Comparison of ENCODE assay signal across 8 cellular contexts in genomic region chr4:36187723-36188333, GRCh38. TPM values are rescaled to one million over a fixed set of nuclear protein-coding genes. Genes with fewer than 3 reads are reported as not detected.
A peak's percentile ranks its signal among the peaks of the same experiment; 100 is the strongest.
DNase-seq lines count a peak whose midpoint lies in the region; ATAC-seq and TF ChIP-seq lines count a peak whose summit lies in the region.

No MANE protein-coding gene starts in this region.

- CTCF ChIA-PET in SK-N-SH (lab: Yijun Ruan, JAX) (no interaction called here), mammary epithelial cell (lab: Charles Lee; ENCODE audit: low non-redundant PET) (no interaction called here)

- H3K9me3 ChIP-seq in SK-N-SH (no peaks in the 10 kb centered on the region), mammary epithelial cell (replicated peaks; ENCODE audit: insufficient read depth, low read length) (no peaks in the 10 kb centered on the region), neutrophil (no peaks in the 10 kb centered on the region)

- H3F3A ChIP-seq in SK-N-SH (replicated peaks; ENCODE audit: insufficient read depth): no peaks in the 10 kb centered on the region

- no peaks in the 10 kb centered on the region for H3K9me2 ChIP-seq in SK-N-SH

- no peak overlapping the region for H3K4me3 ChIP-seq in SK-N-SH (ENCODE audit: low read depth in 2 of 2, low read length in 1 of 2)
- no peak overlapping the region for H3K4me3 ChIP-seq in mammary epithelial cell (replicated peaks in 1 of 3; ENCODE audit: insufficient read depth in 1 of 3, low read depth in 2 of 3, low read length in 3 of 3)
- no peak overlapping the region for H3K4me3 ChIP-seq in neutrophil (ENCODE audit: low read depth in 1 of 2, low read length in 1 of 2)

- in situ Hi-C loops in mammary epithelial cell (cut with MboI; ENCODE audit: low sequenced_read_pairs in 2 of 2): no loop called here

- WGBS in SK-N-SH (ENCODE audit: low lambda C conversion rate): 2% methylated on average over 4 of the region's 4 CpGs
- 58% methylated on average over 4 of the region's 4 CpGs for WGBS in mammary epithelial cell (ENCODE audit: low coverage, missing lambda C conversion rate)

- TF ChIP-seq CTCF in SK-N-SH (IDR thresholded peaks at IDR 0.05): peak; percentile 71
- peak; percentile 61 to 77 for TF ChIP-seq CTCF in mammary epithelial cell (conservative IDR thresholded peaks at IDR 0.05 in 1 of 2, IDR thresholded peaks at IDR 0.05 in 1 of 2; ENCODE audit: extremely low read depth in 1 of 2, insufficient read depth in 1 of 2, low read depth in 1 of 2, low read length in 2 of 2)
- TF ChIP-seq CTCF in neutrophil (IDR thresholded peaks at IDR 0.05): peak; percentile 14

- H3K27me3 ChIP-seq in SK-N-SH (ENCODE audit: insufficient read depth) (peaks cover 16% of the 10 kb centered on the region), mammary epithelial cell (ENCODE audit: insufficient read depth, low read length) (no peaks in the 10 kb centered on the region), neutrophil (no peaks in the 10 kb centered on the region)

- POLR2A ChIA-PET in SK-N-SH (lab: Yijun Ruan, JAX): no interaction called here

- TF ChIP-seq RAD21 in SK-N-SH (IDR thresholded peaks at IDR 0.05; ENCODE audit: low read length): peak; percentile 53

- H3K9ac ChIP-seq in SK-N-SH (no peak overlapping the region), mammary epithelial cell (ENCODE audit: insufficient read depth, low read length) (no peak overlapping the region)

- no peak for TF ChIP-seq EP300 in SK-N-SH (IDR thresholded peaks at IDR 0.05; ENCODE audit: borderline replicate concordance in 1 of 2, low read depth in 1 of 2, low read length in 1 of 2)

- no peak overlapping the region for H3K27ac ChIP-seq in SK-N-SH (ENCODE audit: low read depth in 2 of 2, low read length in 1 of 2)
- no peak overlapping the region for H3K27ac ChIP-seq in mammary epithelial cell (ENCODE audit: insufficient read depth, low read depth, low read length)
- no peak overlapping the region for H3K27ac ChIP-seq in neutrophil

- H3K4me2 ChIP-seq in SK-N-SH (no peak overlapping the region), mammary epithelial cell (ENCODE audit: insufficient read depth, low read depth, low read length) (no peak overlapping the region)

- no peaks in the 10 kb centered on the region for H3K79me2 ChIP-seq in SK-N-SH (ENCODE audit: insufficient read depth)
- H3K79me2 ChIP-seq in mammary epithelial cell (ENCODE audit: insufficient read depth, low read length): no peaks in the 10 kb centered on the region

- no TSS peak for BruUV-seq in mammary epithelial cell (replicated peaks; lab: Mats Ljungman, UMichigan)

- no peaks in the 10 kb centered on the region for H3K36me3 ChIP-seq in SK-N-SH (replicated peaks in 1 of 2; ENCODE audit: control insufficient read depth in 1 of 2, insufficient read depth in 2 of 2, low read length in 1 of 2)
- no peaks in the 10 kb centered on the region for H3K36me3 ChIP-seq in mammary epithelial cell (ENCODE audit: insufficient read depth, low read length)
- H3K36me3 ChIP-seq in neutrophil: peaks cover 48% of the 10 kb centered on the region

- H3K4me1 ChIP-seq in SK-N-SH (ENCODE audit: control insufficient read depth in 1 of 2, insufficient read depth in 2 of 2, low read depth in 1 of 2, low read length in 1 of 2) (no peaks in the 10 kb centered on the region), mammary epithelial cell (ENCODE audit: insufficient read depth, low read length) (no peaks in the 10 kb centered on the region), neutrophil (ENCODE audit: control insufficient read depth in 1 of 2, insufficient read depth in 1 of 2, low read depth in 1 of 2, low read length in 1 of 2) (peaks cover 9 to 19% of the 10 kb centered on the region in 2 experiments)

- DNase-seq in SK-N-SH (no peak), NCI-H1105 (lab: John Stamatoyannopoulos, UW) (peak; percentile 4), mammary epithelial cell (peak; percentile 13), EL (no peak)

- H4K20me1 ChIP-seq in SK-N-SH (ENCODE audit: insufficient read depth) (no peaks in the 10 kb centered on the region), mammary epithelial cell (ENCODE audit: insufficient read depth, low read length) (no peaks in the 10 kb centered on the region)

- H2AFZ ChIP-seq in SK-N-SH (ENCODE audit: low read depth): no peak overlapping the region
- no peak overlapping the region for H2AFZ ChIP-seq in mammary epithelial cell (ENCODE audit: low read depth, low read length)

- dilution Hi-C loops in mammary epithelial cell (cut with HindIII; ENCODE audit: low sequenced_read_pairs): no loop called here

- intact Hi-C loops in mammary epithelial cell (cut with micrococcal nuclease): loop anchor here (1.0 to 10.0 kb wide), 2 partner anchors 254 to 1463 kb away; no protein-coding TSS in a partner anchor

- ATAC-seq in SK-N-SH treated with all-trans-retinoic acid at 6 μM for 48 hours (no peak), GM18873 (IDR thresholded peaks at IDR 0.05; ENCODE audit: low FRiP score, unreplicated experiment) (no peak), HG02678 (IDR thresholded peaks at IDR 0.05; ENCODE audit: unreplicated experiment) (no peak)

TF ChIP-seq in SK-N-SH, 30 proteins besides CTCF, POLR2A, EP300 and RAD21:
- TF ChIP-seq CHD2 (IDR thresholded peaks at IDR 0.05; ENCODE audit: low read length, partially characterized antibody) (no peak), SMC3 (IDR thresholded peaks at IDR 0.05; ENCODE audit: low read depth, low read length) (0 out of 2 replicates have a peak, but pooled peaks have one; percentile 10), GATA2 (CRISPR knock-in tag; IDR thresholded peaks at IDR 0.05) (no peak), FOSL2 (IDR thresholded peaks at IDR 0.05; ENCODE audit: borderline replicate concordance, low read depth) (no peak), PBX3 (IDR thresholded peaks at IDR 0.05) (no peak), NFIC (IDR thresholded peaks at IDR 0.05; ENCODE audit: borderline replicate concordance) (no peak), FOXJ3 (CRISPR knock-in tag; IDR thresholded peaks at IDR 0.05) (no peak)
TF ChIP-seq in SK-N-SH: peak in this region for 1.

TF ChIP-seq in SK-N-SH treated with all-trans-retinoic acid at 6 μM for 48 hours, 23 proteins besides CTCF, POLR2A, EP300 and RAD21:
- TF ChIP-seq RARB (CRISPR knock-in tag; IDR thresholded peaks at IDR 0.05) (no peak), GLIS3 (CRISPR knock-in tag; IDR thresholded peaks at IDR 0.05) (no peak), BACH2 (CRISPR knock-in tag; IDR thresholded peaks at IDR 0.05; ENCODE audit: borderline replicate concordance) (no peak), ZNF70 (CRISPR knock-in tag; IDR thresholded peaks at IDR 0.05) (no peak), ZFP3 (CRISPR knock-in tag; IDR thresholded peaks at IDR 0.05) (no peak), PPARA (CRISPR knock-in tag; IDR thresholded peaks at IDR 0.05; ENCODE audit: borderline replicate concordance) (no peak), ZC3H10 (CRISPR knock-in tag; IDR thresholded peaks at IDR 0.05) (no peak), TOX (CRISPR knock-in tag; IDR thresholded peaks at IDR 0.05; ENCODE audit: borderline replicate concordance) (no peak)
TF ChIP-seq in SK-N-SH treated with all-trans-retinoic acid at 6 μM for 48 hours: peak in this region for 0.

RNA-seq across cellular contexts. Expression of gene ARAP2, which starts 56.5 kb away (rescaled TPM):
- polyA plus RNA-seq in SK-N-SH (2012; rRNA removed): not detected in 2 replicates
- not detected in 2 replicates for polyA plus RNA-seq in SK-N-SH (2012; cell fraction: cytosol; rRNA removed)
- polyA plus RNA-seq in SK-N-SH (2012; cell fraction: nucleus; rRNA removed): not detected in 2 replicates
- 10 to 100 TPM; 13.1 to 25.2 TPM for total RNA-seq in mammary epithelial cell
- polyA plus RNA-seq in mammary epithelial cell: 2.8 TPM
- polyA minus RNA-seq in mammary epithelial cell: 7.0 TPM

Comparison
In these comparisons a context has a peak if more than half of its experiments do, and no peak if none do; other contexts are left out.
1. DNase-seq: peak in NCI-H1105 (single experiment) and mammary epithelial cell (single experiment); none in SK-N-SH (single experiment) and EL (single experiment).
2. CTCF ChIP-seq: peak in every context shown above with its lines; median percentile 71 in SK-N-SH; 69 in mammary epithelial cell; 14 in neutrophil.